ENCODE assay signal across 10 cellular contexts in the genomic region with DNA sequence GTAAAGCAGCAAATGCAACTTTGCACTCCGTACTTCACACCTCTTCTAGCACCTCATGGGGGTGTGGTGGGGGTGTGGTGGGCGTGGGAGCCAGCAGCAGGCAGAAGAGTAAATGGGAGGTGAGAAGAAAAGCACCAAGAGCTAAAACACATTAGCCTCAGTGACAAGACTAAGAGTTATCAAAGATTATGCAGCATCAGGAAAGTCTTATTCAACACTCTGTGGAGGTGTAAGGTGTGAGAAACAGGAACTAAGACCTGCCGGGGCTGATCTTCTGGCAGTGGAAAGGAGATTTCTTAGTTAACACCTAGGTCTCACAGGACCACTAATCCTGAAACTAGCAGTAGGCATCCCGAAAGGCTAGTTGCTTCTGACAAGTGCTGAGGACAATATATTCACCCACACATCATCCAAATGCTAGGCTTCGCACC. TPM values are rescaled to one million over a fixed set of nuclear protein-coding genes. Genes with fewer than 3 reads are reported as not detected.
DNase-seq lines count a peak whose midpoint lies in the region; ATAC-seq and TF ChIP-seq lines count a peak whose summit lies in the region.
"Had no signal": no experiment of that assay in that cellular context is flagged by ENCODE, and none has a peak within 500 bp of the region (broad histone marks: within the 10 kb centered on the region; RNA-seq: fewer than 3 reads in every experiment).

No MANE protein-coding gene starts in this region.

- 80% methylated on average over 5 of the region's 5 CpGs for WGBS in right cardiac atrium

- H3K27me3 ChIP-seq in left ventricle myocardium inferior (ENCODE audit: low read depth) (no peaks in the 10 kb centered on the region), right cardiac atrium (ENCODE audit: control insufficient read depth, insufficient read depth) (no peaks in the 10 kb centered on the region), vagina (no peaks in the 10 kb centered on the region), right atrium auricular region (no peaks in the 10 kb centered on the region)
- H3K27me3 ChIP-seq: BLaER1 had no signal

- peak overlapping the region; percentile 35 for H3K27ac ChIP-seq in left ventricle myocardium inferior (replicated peaks)
- H3K27ac ChIP-seq in right cardiac atrium (ENCODE audit: low read length), result no peak overlapping the region
- peak overlapping the region; percentile 15 for H3K27ac ChIP-seq in vagina
- H3K27ac ChIP-seq in right atrium auricular region, result no peak overlapping the region
- H3K27ac ChIP-seq: BLaER1 had no signal

- no peaks in the 10 kb centered on the region for H3K36me3 ChIP-seq in left ventricle myocardium inferior
- no peaks in the 10 kb centered on the region for H3K36me3 ChIP-seq in vagina
- H3K36me3 ChIP-seq in right atrium auricular region, result no peaks in the 10 kb centered on the region
- H3K36me3 ChIP-seq: BLaER1 had no signal

- H3K4me1 ChIP-seq in left ventricle myocardium inferior (peaks cover 69% of the 10 kb centered on the region), right cardiac atrium (ENCODE audit: control insufficient read depth, insufficient read depth, low read length) (peaks cover 14% of the 10 kb centered on the region), vagina (peaks cover 93% of the 10 kb centered on the region), right atrium auricular region (peaks cover 0 to 39% of the 10 kb centered on the region in 2 donors)

- TF ChIP-seq POLR2A in vagina (IDR thresholded peaks at IDR 0.05), result no peak

- H3K4me3 ChIP-seq in left ventricle myocardium inferior, result peak overlapping the region; percentile 9
- H3K4me3 ChIP-seq in right cardiac atrium (ENCODE audit: low read length), result no peak overlapping the region
- no peak overlapping the region for H3K4me3 ChIP-seq in vagina
- H3K4me3 ChIP-seq in right atrium auricular region, result no peak overlapping the region
- H3K4me3 ChIP-seq: BLaER1 had no signal

- H3K9me3 ChIP-seq in left ventricle myocardium inferior (replicated peaks), result no peaks in the 10 kb centered on the region
- H3K9me3 ChIP-seq in right cardiac atrium (ENCODE audit: control insufficient read depth, low read length), result no peaks in the 10 kb centered on the region
- H3K9me3 ChIP-seq in vagina, result no peaks in the 10 kb centered on the region
- no peaks in the 10 kb centered on the region for H3K9me3 ChIP-seq in right atrium auricular region
- H3K9me3 ChIP-seq: BLaER1 had no signal

- no peak for DNase-seq in left ventricle myocardium inferior
- DNase-seq in right cardiac atrium, result no peak
- DNase-seq in activated gamma-delta T cell treated with anti-CD3 and anti-CD28 coated beads, Interleukin-2, amount 50 U/mL, for 16 hours (ENCODE audit: low read depth), result peak; percentile 35
- DNase-seq in vagina (ENCODE audit: extremely low spot score in 2 of 2), result no peak
- DNase-seq in right atrium auricular region (ENCODE audit: low spot score), result no peak
- DNase-seq in iPS-NIHi7 (ENCODE audit: extremely low spot score), result no peak
- no peak for DNase-seq in Right ventricle myocardium inferior (ENCODE audit: missing footprints)
- DNase-seq: IMR-90 had no signal

- intact Hi-C loops in left ventricle myocardium inferior (cut with micrococcal nuclease) (no loop called here), right cardiac atrium (cut with DNase I) (no loop called here), vagina (cut with DNase I) (no loop called here), Right ventricle myocardium inferior (cut with DNase I) (no loop called here)

- no peak for TF ChIP-seq CTCF in left ventricle myocardium inferior (IDR thresholded peaks at IDR 0.05; ENCODE audit: borderline replicate concordance)
- no peak for TF ChIP-seq CTCF in vagina (IDR thresholded peaks at IDR 0.05)
- TF ChIP-seq CTCF in right atrium auricular region (IDR thresholded peaks at IDR 0.05), result no peak

- no peak for ATAC-seq in right cardiac atrium
- ATAC-seq in HG03064 (IDR thresholded peaks at IDR 0.05; ENCODE audit: low read depth, unreplicated experiment), result peak; percentile 81
- ATAC-seq in Right ventricle myocardium inferior, result no peak

RNA-seq across cellular contexts. Expression of a gene that starts 9.9 kb away (rescaled TPM):
- total RNA-seq in left ventricle myocardium inferior (24.6 TPM), right cardiac atrium (10 to 100 TPM; 36.4 to 52.4 (median 39.2) TPM), vagina (221 TPM), right atrium auricular region (10 to 100 TPM; 40.5 to 64.8 TPM), Right ventricle myocardium inferior (36.3 TPM)
- polyA plus RNA-seq in right cardiac atrium, result 14.5 TPM

Comparison
In these comparisons a context has a peak if more than half of its experiments do, and no peak if none do; other contexts are left out.
1. H3K27ac ChIP-seq: peak in left ventricle myocardium inferior (single experiment) and vagina (single experiment); none in right cardiac atrium (single experiment) and right atrium auricular region (0 of 2).